ENCODE assay signal across 16 cellular contexts in the genomic region with DNA sequence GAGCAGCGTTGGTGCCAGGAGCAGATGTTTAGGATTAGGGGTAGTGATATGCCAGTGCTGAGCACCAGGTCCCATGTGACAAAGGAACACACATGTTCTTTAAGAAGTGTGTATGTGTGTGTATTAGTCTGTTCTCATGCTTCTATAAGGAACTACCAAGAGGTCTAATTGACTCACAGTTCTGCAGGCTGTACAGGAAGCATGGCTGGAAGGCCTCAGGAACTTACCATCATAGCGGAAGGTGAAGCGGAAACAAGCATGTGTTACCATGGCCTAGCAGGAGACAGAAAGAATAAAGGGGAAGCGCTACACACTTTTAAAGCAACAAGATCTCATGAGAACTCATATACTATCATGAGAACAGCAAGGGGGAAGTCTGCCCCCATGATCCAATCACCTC. TPM values are rescaled to one million over a fixed set of nuclear protein-coding genes. Genes with fewer than 3 reads are reported as not detected.
A peak's percentile ranks its signal among the peaks of the same experiment; 100 is the strongest.
DNase-seq lines count a peak whose midpoint lies in the region; ATAC-seq, FAIRE-seq and TF ChIP-seq lines count a peak whose summit lies in the region.
"Had no signal": no experiment of that assay in that cellular context is flagged by ENCODE, and none has a peak within 500 bp of the region (broad histone marks: within the 10 kb centered on the region; RNA-seq: fewer than 3 reads in every experiment).

No MANE protein-coding gene starts in this region.

- no peaks in the 10 kb centered on the region for H3K9me2 ChIP-seq in Loucy (replicated peaks; ENCODE audit: low read depth, low read length)

- no peak for TF ChIP-seq POLR2A in HepG2 (IDR thresholded peaks at IDR 0.05; ENCODE audit: insufficient read depth in 1 of 2, low read depth in 2 of 2, low read length in 2 of 2)
- TF ChIP-seq POLR2A in upper lobe of left lung (IDR thresholded peaks at IDR 0.05), result no peak
- TF ChIP-seq POLR2A in transverse colon (IDR thresholded peaks at IDR 0.05), result no peak

- H2AFZ ChIP-seq in Loucy (ENCODE audit: low read length), result peak overlapping the region; percentile 29; the same call in 1 of the 2 replicates
- H2AFZ ChIP-seq in HepG2 (ENCODE audit: low read length), result no peak overlapping the region

- 98% methylated on average over 4 of the region's 4 CpGs for WGBS in HepG2 (ENCODE audit: low lambda C conversion rate)
- WGBS in upper lobe of left lung, 2 donors, result 75 to 89% methylated on average over 4 of the region's 4 CpGs
- 85 to 89% methylated on average over 4 of the region's 4 CpGs for WGBS in transverse colon (ENCODE audit: low coverage in 1 of 2), 2 donors

- POLR2A ChIA-PET in HepG2 (lab: Yijun Ruan, JAX), result no interaction called here

- FAIRE-seq in HepG2 (lab: Jason Lieb, UNC), result no peak
- FAIRE-seq: GM12891 had no signal

- no peak overlapping the region for H3K27ac ChIP-seq in HepG2 (ENCODE audit: extremely low read length, insufficient read depth, low read length)
- H3K27ac ChIP-seq in upper lobe of left lung, result peak overlapping the region; percentile 2 to 69 (median 37)
- no peak overlapping the region for H3K27ac ChIP-seq in transverse colon
- H3K27ac ChIP-seq: C4-2B had no signal

- H3K79me2 ChIP-seq in Loucy (ENCODE audit: insufficient read depth, low read length) (no peaks in the 10 kb centered on the region), HepG2 (ENCODE audit: insufficient read depth, low read length) (no peaks in the 10 kb centered on the region)

- H4K20me1 ChIP-seq in Loucy (ENCODE audit: insufficient read depth, low read length, poor library complexity, severe bottlenecking) (no peaks in the 10 kb centered on the region), HepG2 (ENCODE audit: insufficient read depth, low read length) (no peaks in the 10 kb centered on the region)

- no TSS peak for BruUV-seq in HepG2 (replicated peaks; lab: Mats Ljungman, UMichigan)

- H3K36me3 ChIP-seq in Loucy (ENCODE audit: insufficient read depth, low read length) (no peaks in the 10 kb centered on the region), HepG2 (replicated peaks in 1 of 2; ENCODE audit: control insufficient read depth in 1 of 2, insufficient read depth in 2 of 2, low read length in 2 of 2) (no peaks in the 10 kb centered on the region), upper lobe of left lung (no peaks in the 10 kb centered on the region), transverse colon (no peaks in the 10 kb centered on the region)
- H3K36me3 ChIP-seq: BE2C had no signal

- TF ChIP-seq EP300 in HepG2 (IDR thresholded peaks at IDR 0.05; ENCODE audit: low read depth in 2 of 2, low read length in 2 of 2), result no peak
- no peak for TF ChIP-seq EP300 in HepG2 (CRISPR knock-in tag; IDR thresholded peaks at IDR 0.05; ENCODE audit: borderline replicate concordance)
- TF ChIP-seq EP300 in upper lobe of left lung (IDR thresholded peaks at IDR 0.05), result no peak
- no peak for TF ChIP-seq EP300 in transverse colon (IDR thresholded peaks at IDR 0.05; ENCODE audit: low read depth)

- H3K4me3 ChIP-seq in Loucy (ENCODE audit: low read length, poor library complexity, severe bottlenecking) (no peak overlapping the region), HepG2 (replicated peaks in 1 of 3; ENCODE audit: insufficient read depth in 1 of 3, low read depth in 2 of 3, low read length in 3 of 3) (no peak overlapping the region), upper lobe of left lung (no peak overlapping the region), transverse colon (no peak overlapping the region)

- no peak for TF ChIP-seq RAD21 in HepG2 (CRISPR knock-in tag; IDR thresholded peaks at IDR 0.05)

- DNase-seq in SKM-1 treated with dmso at 0.1 percent for 144 hours (lab: John Stamatoyannopoulos, UW; ENCODE audit: unreplicated experiment), result peak; percentile 32
- DNase-seq in SKM-1 (lab: John Stamatoyannopoulos, UW; ENCODE audit: unreplicated experiment), result no peak
- no peak for DNase-seq in HepG2 (ENCODE audit: low spot score)
- peak in 1 of 2 donors; percentile 44 for DNase-seq in upper lobe of left lung
- no peak for DNase-seq in stimulated activated CD4-positive, alpha-beta T cell treated with anti-CD3 and anti-CD28 coated beads, Interleukin-1b, Interleukin-23, amount 100 ng/mL, for 48 hours
- DNase-seq in transverse colon, result no peak
- DNase-seq in NCI-H2171 treated with DMSO at 0.1 percent for 48 hours (lab: John Stamatoyannopoulos, UW), result no peak
- DNase-seq: ACHN; BE2C; CD4-positive, alpha-beta memory T cell; DMS79; GOT3; H9 had no signal

- TF ChIP-seq CTCF in Loucy (conservative IDR thresholded peaks at IDR 0.05; ENCODE audit: low read length) (no peak), HepG2 (CRISPR knock-in tag; IDR thresholded peaks at IDR 0.05) (no peak), upper lobe of left lung (IDR thresholded peaks at IDR 0.05) (no peak), transverse colon (IDR thresholded peaks at IDR 0.05) (no peak)

- intact Hi-C loops in HepG2 (cut with micrococcal nuclease; ENCODE audit: unreplicated experiment) (no loop called here), transverse colon (cut with DNase I; ENCODE audit: low total_unique reads) (loop anchor here (5.0 kb wide), 1 partner anchor 1969 kb away; no protein-coding TSS in a partner anchor)

- H3K4me2 ChIP-seq in Loucy (ENCODE audit: low read depth, low read length, poor library complexity, severe bottlenecking) (no peak overlapping the region), HepG2 (ENCODE audit: low read depth, low read length) (no peak overlapping the region)

- H3F3A ChIP-seq in Loucy (ENCODE audit: low read depth), result no peaks in the 10 kb centered on the region

- peaks cover 42% of the 10 kb centered on the region for H3K4me1 ChIP-seq in Loucy (ENCODE audit: insufficient read depth, low read length, poor library complexity, severe bottlenecking)
- peaks cover 26% of the 10 kb centered on the region for H3K4me1 ChIP-seq in HepG2 (ENCODE audit: insufficient read depth, low read length)
- no peaks in the 10 kb centered on the region for H3K4me1 ChIP-seq in upper lobe of left lung
- no peaks in the 10 kb centered on the region for H3K4me1 ChIP-seq in transverse colon
- H3K4me1 ChIP-seq: BE2C had no signal

- H3K9ac ChIP-seq in Loucy (ENCODE audit: low read depth, low read length, poor library complexity, severe bottlenecking), result no peak overlapping the region
- no peak overlapping the region for H3K9ac ChIP-seq in HepG2 (ENCODE audit: insufficient read depth, low read depth, low read length)

- H3K27me3 ChIP-seq in Loucy (ENCODE audit: insufficient read depth, low read length, poor library complexity, severe bottlenecking) (no peaks in the 10 kb centered on the region), HepG2 (ENCODE audit: control insufficient read depth in 1 of 2, insufficient read depth in 2 of 2, low read length in 2 of 2) (no peaks in the 10 kb centered on the region), upper lobe of left lung (no peaks in the 10 kb centered on the region), transverse colon (no peaks in the 10 kb centered on the region)
- H3K27me3 ChIP-seq: BE2C had no signal

- H3K9me3 ChIP-seq in Loucy (ENCODE audit: insufficient read depth, low read depth, low read length) (no peaks in the 10 kb centered on the region), HepG2 (ENCODE audit: low read length) (no peaks in the 10 kb centered on the region), upper lobe of left lung (no peaks in the 10 kb centered on the region), transverse colon (no peaks in the 10 kb centered on the region)
- H3K9me3 ChIP-seq: BE2C had no signal

- ATAC-seq in HepG2 (no peak), upper lobe of left lung (ENCODE audit: low FRiP score in 2 of 2) (peak in 1 of 2 donors; percentile 43)

- CTCF ChIA-PET in HepG2 (lab: Yijun Ruan, JAX; ENCODE audit: low intra/inter-chr PET ratio, low total read pairs), result no interaction called here

- in situ Hi-C loops in HepG2 (cut with HindIII; ENCODE audit: extremely low pct_ligation_motif_present, low pct_unique_long_range_greater_than_20kb) (no loop called here), transverse colon (cut with MboI; ENCODE audit: low pct_ligation_motif_present in 1 of 4, low pct_unique_long_range_greater_than_20kb in 1 of 4, low sequenced_read_pairs in 3 of 4) (no loop called here)

TF ChIP-seq in HepG2, 621 proteins besides CTCF, POLR2A, EP300 and RAD21 (continues in another document):
- TF ChIP-seq KDM4B (CRISPR knock-in tag; IDR thresholded peaks at IDR 0.05), result no peak
- no peak for TF ChIP-seq RFXANK (CRISPR knock-in tag; IDR thresholded peaks at IDR 0.05)
- no peak for TF ChIP-seq ZNF577 (CRISPR knock-in tag; IDR thresholded peaks at IDR 0.05; ENCODE audit: borderline replicate concordance, low read depth)

RNA-seq across cellular contexts. Expression of a gene that starts 22.8 kb away (rescaled TPM):
- total RNA-seq in HepG2 (2016; rRNA removed; fragmentation: Illumina TruSeq; extraction: Trizol), result 32.0 and 34.2 TPM in 2 replicates
- 1.8 and 3.3 TPM in 2 replicates for total RNA-seq in HepG2 (2016; cell fraction: cytosol; rRNA removed; fragmentation: Illumina TruSeq; extraction: Trizol; ENCODE audit: low read depth)
- 30.1 and 30.9 TPM in 2 replicates for total RNA-seq in HepG2 (2016; cell fraction: insoluble cytoplasmic fraction; rRNA removed; fragmentation: Illumina TruSeq; extraction: Trizol)
- 22.1 and 23.4 TPM in 2 replicates for total RNA-seq in HepG2 (2016; cell fraction: membrane; rRNA removed; fragmentation: Illumina TruSeq; extraction: Trizol)
- total RNA-seq in HepG2 (2016; cell fraction: nucleus; rRNA removed; fragmentation: Illumina TruSeq; extraction: Trizol), result 34.9 and 35.6 TPM in 2 replicates
- polyA plus RNA-seq in HepG2 (2011; rRNA removed), result 8.2 and 11.2 TPM in 2 replicates
- polyA plus RNA-seq in HepG2 (2011; cell fraction: cytosol; rRNA removed), result 5.4 and 9.0 TPM in 2 replicates
- polyA plus RNA-seq in HepG2 (2011; cell fraction: nucleus; rRNA removed), result 4.6 and 5.6 TPM in 2 replicates
- 13.9 and 14.8 TPM in 2 replicates for polyA plus RNA-seq in HepG2 (2012)
- 1.5 and 2.0 TPM in 2 replicates for polyA plus RNA-seq in HepG2 (2016; cell fraction: cytosol; fragmentation: Illumina TruSeq; extraction: Trizol; ENCODE audit: low read depth)
- polyA plus RNA-seq in HepG2 (2016; cell fraction: insoluble cytoplasmic fraction; fragmentation: Illumina TruSeq; extraction: Trizol; ENCODE audit: low read depth), result 20.4 and 20.5 TPM in 2 replicates
- polyA plus RNA-seq in HepG2 (2016; cell fraction: membrane; fragmentation: Illumina TruSeq; extraction: Trizol; ENCODE audit: low read depth), result 9.6 and 10.4 TPM in 2 replicates
- polyA plus RNA-seq in HepG2 (2016; cell fraction: nucleus; fragmentation: Illumina TruSeq; extraction: Trizol; ENCODE audit: insufficient read depth, low read depth), result 17.1 and 18.4 TPM in 2 replicates
- polyA minus RNA-seq in HepG2 (2011; rRNA and poly(A)+ RNA removed; ENCODE audit: low replicate concordance), result 21.5 and 39.5 TPM in 2 replicates
- 38.4 and 49.5 TPM in 2 replicates for polyA minus RNA-seq in HepG2 (2011; cell fraction: cytosol; rRNA and poly(A)+ RNA removed)
- 38.2 and 59.4 TPM in 2 replicates for polyA minus RNA-seq in HepG2 (2011; cell fraction: nucleus; rRNA and poly(A)+ RNA removed)
- 10 to 100 TPM; 18.9 to 42.0 (median 34.0) TPM for total RNA-seq in upper lobe of left lung
- total RNA-seq in transverse colon, result 10 to 100 TPM; 36.7 to 48.6 (median 40.9) TPM

Comparison
In these comparisons a context has a peak if more than half of its experiments do, and no peak if none do; other contexts are left out.
1. H3K27ac ChIP-seq: peak in upper lobe of left lung (4 of 4); none in HepG2 (single experiment) and transverse colon (0 of 4).